In the genomic region with DNA sequence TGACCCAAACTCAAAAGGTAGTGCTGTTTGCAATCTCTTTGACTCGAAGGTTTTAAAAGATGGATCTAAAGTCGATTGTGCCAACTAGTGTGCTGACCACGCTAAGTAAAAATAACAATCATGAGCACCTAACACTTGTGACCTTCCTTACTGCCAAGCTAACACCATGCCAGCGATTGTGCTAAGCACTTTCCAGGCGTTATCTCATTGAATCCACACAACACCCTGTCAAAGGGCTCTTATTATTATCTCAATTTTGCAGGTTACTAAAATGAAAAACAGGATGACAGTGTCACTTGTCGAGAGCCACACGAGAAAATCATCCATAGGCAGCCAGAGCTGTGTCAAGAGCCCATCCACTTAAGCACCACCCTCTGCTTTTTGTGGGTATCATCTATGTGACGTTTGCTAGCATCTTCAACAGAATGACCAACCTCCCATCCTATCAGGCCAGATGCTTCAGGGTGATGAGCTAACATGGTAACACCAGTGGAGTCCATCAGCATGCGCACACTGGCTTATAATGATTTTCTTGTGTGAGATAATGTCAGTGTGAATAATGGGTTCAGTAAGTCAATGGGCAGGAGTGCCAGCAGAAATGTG, we compare ENCODE assay signal across 9 cellular contexts. TPM values are rescaled to one million over a fixed set of nuclear protein-coding genes. Genes with fewer than 3 reads are reported as not detected.
DNase-seq lines count a peak whose midpoint lies in the region; ATAC-seq, FAIRE-seq and TF ChIP-seq lines count a peak whose summit lies in the region.
"Had no signal": no experiment of that assay in that cellular context is flagged by ENCODE, and none has a peak within 500 bp of the region (broad histone marks: within the 10 kb centered on the region; RNA-seq: fewer than 3 reads in every experiment).

No MANE protein-coding gene starts in this region.

- H3K9me3 Mint-ChIP-seq in activated CD4-positive, alpha-beta T cell treated with anti-CD3 and anti-CD28 coated beads, Interleukin-2, amount 10 ng/mL, durations not matched to agents 7 days and 5 days: no peaks in the 10 kb centered on the region
- peaks cover 8% of the 10 kb centered on the region for H3K9me3 Mint-ChIP-seq in glutamatergic neuron (ENCODE audit: unreplicated experiment)
- H3K9me3 Mint-ChIP-seq in stimulated activated naive CD8-positive, alpha-beta T cell treated with anti-CD3 and anti-CD28 coated beads, Interleukin-15, amount 100 ng/mL, for 72 hours: no peaks in the 10 kb centered on the region

- CTCF ChIA-PET in activated CD4-positive, alpha-beta T cell treated with anti-CD3 and anti-CD28 coated beads, Interleukin-2, amount 10 ng/mL, durations not matched to agents 7 days and 5 days (lab: Charles Lee): interaction anchor here (0.8 kb wide), 1 partner anchor 12 kb away, joined by 3 read pairs; no protein-coding TSS in a partner anchor

- DNase-seq in activated CD4-positive, alpha-beta T cell treated with anti-CD3 and anti-CD28 coated beads, Interleukin-2, amount 10 ng/mL, durations not matched to agents 7 days and 5 days: no peak
- no peak for DNase-seq in activated CD4-positive, alpha-beta T cell treated with anti-CD3 and anti-CD28 coated beads, Interleukin-2, amount 50 U/mL, for 1 hour
- no peak for DNase-seq in T-helper 17 cell
- DNase-seq in glutamatergic neuron: no peak
- no peak for DNase-seq in stimulated activated naive CD8-positive, alpha-beta T cell treated with anti-CD3 and anti-CD28 coated beads, Interleukin-15, amount 100 ng/mL, for 72 hours
- no peak for DNase-seq in RCC 7860 (ENCODE audit: low spot score)
- DNase-seq in NCI-H510A treated with DMSO at 0.1 percent for 48 hours (lab: John Stamatoyannopoulos, UW): no peak
- no peak for DNase-seq in H7
- DNase-seq: head of caudate nucleus had no signal

- H3K27ac Mint-ChIP-seq in activated CD4-positive, alpha-beta T cell treated with anti-CD3 and anti-CD28 coated beads, Interleukin-2, amount 10 ng/mL, durations not matched to agents 7 days and 5 days: peak overlapping the region; percentile 68
- H3K27ac Mint-ChIP-seq in T-helper 17 cell: no peak overlapping the region
- peak overlapping the region; percentile 94 for H3K27ac Mint-ChIP-seq in glutamatergic neuron (ENCODE audit: unreplicated experiment)
- peak overlapping the region in 1 of 2 donors; percentile 37 for H3K27ac Mint-ChIP-seq in stimulated activated naive CD8-positive, alpha-beta T cell treated with anti-CD3 and anti-CD28 coated beads, Interleukin-15, amount 100 ng/mL, for 72 hours

- H3K36me3 Mint-ChIP-seq in activated CD4-positive, alpha-beta T cell treated with anti-CD3 and anti-CD28 coated beads, Interleukin-2, amount 10 ng/mL, durations not matched to agents 7 days and 5 days (ENCODE audit: low read depth): no peaks in the 10 kb centered on the region
- H3K36me3 Mint-ChIP-seq in T-helper 17 cell (ENCODE audit: low read depth) (no peaks in the 10 kb centered on the region), glutamatergic neuron (ENCODE audit: unreplicated experiment) (no peaks in the 10 kb centered on the region)

- H3K9me3 ChIP-seq in T-helper 17 cell (ENCODE audit: control insufficient read depth, low read length, poor library complexity, severe bottlenecking): no peaks in the 10 kb centered on the region

- H3K27me3 ChIP-seq in H7 (ENCODE audit: control insufficient read depth, insufficient read depth, low read length): peaks cover 25% of the 10 kb centered on the region

- no peak for TF ChIP-seq CTCF in glutamatergic neuron (IDR thresholded peaks at IDR 0.05; ENCODE audit: partially characterized antibody, unreplicated experiment)

- peaks cover 2% of the 10 kb centered on the region for H3K27me3 Mint-ChIP-seq in activated CD4-positive, alpha-beta T cell treated with anti-CD3 and anti-CD28 coated beads, Interleukin-2, amount 10 ng/mL, durations not matched to agents 7 days and 5 days
- H3K27me3 Mint-ChIP-seq in T-helper 17 cell: no peaks in the 10 kb centered on the region
- H3K27me3 Mint-ChIP-seq in glutamatergic neuron (ENCODE audit: unreplicated experiment): peaks cover 4% of the 10 kb centered on the region
- no peaks in the 10 kb centered on the region for H3K27me3 Mint-ChIP-seq in stimulated activated naive CD8-positive, alpha-beta T cell treated with anti-CD3 and anti-CD28 coated beads, Interleukin-15, amount 100 ng/mL, for 72 hours

- peaks cover 25% of the 10 kb centered on the region for H3K4me1 Mint-ChIP-seq in activated CD4-positive, alpha-beta T cell treated with anti-CD3 and anti-CD28 coated beads, Interleukin-2, amount 10 ng/mL, durations not matched to agents 7 days and 5 days
- peaks cover 5% of the 10 kb centered on the region for H3K4me1 Mint-ChIP-seq in T-helper 17 cell
- peaks cover 20% of the 10 kb centered on the region for H3K4me1 Mint-ChIP-seq in glutamatergic neuron (ENCODE audit: low read depth, unreplicated experiment)
- H3K4me1 Mint-ChIP-seq in stimulated activated naive CD8-positive, alpha-beta T cell treated with anti-CD3 and anti-CD28 coated beads, Interleukin-15, amount 100 ng/mL, for 72 hours: peaks cover 5% of the 10 kb centered on the region

- POLR2A ChIA-PET in activated CD4-positive, alpha-beta T cell treated with anti-CD3 and anti-CD28 coated beads, Interleukin-2, amount 10 ng/mL, durations not matched to agents 7 days and 5 days (lab: Charles Lee): no interaction called here

- peak overlapping the region; percentile 49 for H3K4me3 Mint-ChIP-seq in activated CD4-positive, alpha-beta T cell treated with anti-CD3 and anti-CD28 coated beads, Interleukin-2, amount 10 ng/mL, durations not matched to agents 7 days and 5 days
- H3K4me3 Mint-ChIP-seq in T-helper 17 cell (peak overlapping the region; percentile 86), glutamatergic neuron (ENCODE audit: unreplicated experiment) (peak overlapping the region; percentile 81)
- H3K4me3 Mint-ChIP-seq in stimulated activated naive CD8-positive, alpha-beta T cell treated with anti-CD3 and anti-CD28 coated beads, Interleukin-15, amount 100 ng/mL, for 72 hours: peak overlapping the region; percentile 72 to 77

- no peaks in the 10 kb centered on the region for H3K36me3 ChIP-seq in H7 (replicated peaks; ENCODE audit: control insufficient read depth, insufficient read depth, low read length)

- no peak overlapping the region for H3K4me3 ChIP-seq in H7 (ENCODE audit: insufficient read depth, low read depth, low read length)

- no peak for ATAC-seq in T-helper 17 cell
- ATAC-seq in stimulated activated naive CD8-positive, alpha-beta T cell treated with anti-CD3 and anti-CD28 coated beads, Interleukin-15, amount 100 ng/mL, for 72 hours: no peak

- FAIRE-seq in RCC 7860 (lab: Jason Lieb, UNC): no peak

RNA-seq across cellular contexts. Expression of gene GAB3, which starts 0.9 kb away (rescaled TPM):
- total RNA-seq in activated CD4-positive, alpha-beta T cell treated with anti-CD3 and anti-CD28 coated beads, Interleukin-2, amount 10 ng/mL, durations not matched to agents 7 days and 5 days: 1 to 10 TPM; 4.5 to 5.5 TPM
- total RNA-seq in T-helper 17 cell (10 to 100 TPM; 17.7 to 18.4 TPM), glutamatergic neuron (ENCODE audit: unreplicated experiment) (9.6 TPM)
- 0.22 and 0.45 TPM in 2 replicates for total RNA-seq in H7 (2014; rRNA removed; shearing (Covaris generic))

RNA-seq across cellular contexts. Expression of gene DKC1, which starts 10.9 kb away (rescaled TPM):
- 10 to 100 TPM; 64.7 to 69.3 TPM for total RNA-seq in activated CD4-positive, alpha-beta T cell treated with anti-CD3 and anti-CD28 coated beads, Interleukin-2, amount 10 ng/mL, durations not matched to agents 7 days and 5 days
- total RNA-seq in T-helper 17 cell: 10 to 100 TPM; 46.6 to 60.7 TPM
- total RNA-seq in glutamatergic neuron (ENCODE audit: unreplicated experiment): 46.8 TPM
- 55.4 and 65.6 TPM in 2 replicates for total RNA-seq in H7 (2014; rRNA removed; shearing (Covaris generic))

RNA-seq across cellular contexts. Expression of gene MPP1, which starts 53.5 kb away (rescaled TPM):
- total RNA-seq in activated CD4-positive, alpha-beta T cell treated with anti-CD3 and anti-CD28 coated beads, Interleukin-2, amount 10 ng/mL, durations not matched to agents 7 days and 5 days: 10 to 100 TPM; 45.0 to 48.6 TPM
- total RNA-seq in T-helper 17 cell (10 to 100 TPM in 1 of 2 donors, 1 to 10 TPM in 1; 9.0 to 75.0 TPM), glutamatergic neuron (ENCODE audit: unreplicated experiment) (12.7 TPM)
- 10.5 and 12.5 TPM in 2 replicates for total RNA-seq in H7 (2014; rRNA removed; shearing (Covaris generic))
